Comparison of ENCODE assay signal across 12 cellular contexts in the genomic region with DNA sequence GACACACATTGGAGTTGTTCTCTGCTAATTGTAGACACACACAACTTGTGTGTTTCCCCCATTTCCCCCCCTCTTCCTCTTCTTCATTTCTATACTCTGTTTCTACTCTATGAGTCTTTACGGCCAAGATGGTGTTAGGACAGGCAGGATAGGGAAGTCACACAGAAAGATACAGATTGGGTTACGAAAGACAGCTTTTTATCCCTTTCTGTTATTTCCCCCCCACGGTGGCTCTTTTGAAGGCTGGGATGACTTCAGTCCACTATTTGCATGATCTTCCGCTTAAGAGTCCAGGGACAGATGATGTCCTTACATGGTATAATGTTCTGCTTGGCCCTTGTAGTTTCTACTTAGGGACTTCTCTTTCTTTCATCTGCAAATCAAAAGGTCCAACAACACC.
"Had no signal": no experiment of that assay in that cellular context is flagged by ENCODE, and none has a peak within 500 bp of the region (broad histone marks: within the 10 kb centered on the region; RNA-seq: fewer than 3 reads in every experiment).

No MANE protein-coding gene starts in this region.

- H3K9me3 Mint-ChIP-seq: activated naive CD8-positive, alpha-beta T cell treated with anti-CD3 and anti-CD28 coated beads for 36 hours; immature natural killer cell; nephron progenitor cell; WTC11 had no signal

- ATAC-seq: T-helper 17 cell, WTC11 had no signal

- H3K4me3 Mint-ChIP-seq: activated naive CD8-positive, alpha-beta T cell treated with anti-CD3 and anti-CD28 coated beads for 36 hours had no signal

- H3K36me3 Mint-ChIP-seq: activated naive CD8-positive, alpha-beta T cell treated with anti-CD3 and anti-CD28 coated beads for 36 hours; immature natural killer cell; WTC11 had no signal

- H3K27me3 ChIP-seq: thyroid gland had no signal

- H3K4me3 ChIP-seq: thyroid gland had no signal

- H3K9me3 ChIP-seq: breast epithelium, esophagus muscularis mucosa, thyroid gland had no signal

- DNase-seq: activated CD4-positive, alpha-beta T cell treated with anti-CD3 and anti-CD28 coated beads, Interleukin-2, amount 50 U/mL, for 1 hour; activated effector memory CD4-positive, alpha-beta T cell treated with Interleukin-2 at 50 U/mL for 16 hours; activated naive CD8-positive, alpha-beta T cell treated with anti-CD3 and anti-CD28 coated beads for 36 hours; anterior cingulate cortex; immature natural killer cell; nephron progenitor cell; stimulated activated CD4-positive, alpha-beta T cell treated with anti-CD3 and anti-CD28 coated beads, Interleukin-4, amount 100 ng/mL, for 4 hours; T-helper 17 cell; thyroid gland had no signal

- H3K27ac ChIP-seq: thyroid gland had no signal

- H3K27ac Mint-ChIP-seq: activated naive CD8-positive, alpha-beta T cell treated with anti-CD3 and anti-CD28 coated beads for 36 hours; immature natural killer cell; nephron progenitor cell; T-helper 17 cell; WTC11 had no signal

- H3K36me3 ChIP-seq: breast epithelium, esophagus muscularis mucosa, thyroid gland had no signal
